In the genomic region with DNA sequence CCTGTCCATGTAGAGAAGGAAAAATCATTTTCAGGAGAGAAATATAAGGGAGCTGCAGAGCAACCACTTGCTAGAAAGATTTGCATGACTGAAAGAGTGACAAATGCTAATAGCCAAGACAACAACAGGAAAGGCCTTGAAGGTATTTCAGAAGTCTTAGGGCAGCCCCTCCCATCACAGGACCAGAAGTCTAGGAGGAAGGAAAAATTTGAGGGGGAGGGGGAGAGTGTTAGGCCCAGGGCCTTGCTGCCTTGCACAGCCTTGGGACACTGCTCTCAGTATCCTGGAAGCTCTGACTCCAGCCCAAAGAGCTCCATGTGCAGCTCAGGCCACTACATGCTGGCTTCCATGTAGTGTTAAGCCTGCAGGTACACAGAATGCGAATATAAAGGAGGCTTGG, we compare ENCODE assay signal across 32 cellular contexts.
"Had no signal": no experiment of that assay in that cellular context is flagged by ENCODE, and none has a peak within 500 bp of the region (broad histone marks: within the 10 kb centered on the region; RNA-seq: fewer than 3 reads in every experiment).

No MANE protein-coding gene starts in this region.

- H3K9me3 Mint-ChIP-seq: activated naive CD8-positive, alpha-beta T cell treated with anti-CD3 and anti-CD28 coated beads, Interleukin-2, amount 50 U/mL, for 24 hours; activated T-cell treated with anti-CD3 and anti-CD28 coated beads, Interleukin-2, amount 50 U/mL, for 24 hours; activated T-helper 1 cell treated with anti-CD3 and anti-CD28 coated beads, Interleukin-12 subunit alpha, Interleukin-12 subunit beta, Interleukin-2, Interleukin-4 antibody, amounts not matched to agents 30 ng/mL and 10 ng/mL and 1 ng/mL, durations not matched to agents 14 hours and 24 hours and 36 hours had no signal

- H3K4me1 ChIP-seq: ascending aorta, body of pancreas, SJCRH30 had no signal

- H3K4me1 Mint-ChIP-seq: activated naive CD8-positive, alpha-beta T cell treated with anti-CD3 and anti-CD28 coated beads, Interleukin-2, amount 50 U/mL, for 24 hours had no signal

- H3K27ac Mint-ChIP-seq: activated CD8-positive, alpha-beta T cell treated with anti-CD3 and anti-CD28 coated beads for 36 hours; activated naive CD4-positive, alpha-beta T cell treated with anti-CD3 and anti-CD28 coated beads, Interleukin-2, amount 50 U/mL, for 72 hours; activated naive CD8-positive, alpha-beta T cell treated with anti-CD3 and anti-CD28 coated beads, Interleukin-2, amount 50 U/mL, for 24 hours; activated T-cell treated with anti-CD3 and anti-CD28 coated beads, Interleukin-2, amount 50 U/mL, for 24 hours; activated T-helper 1 cell treated with anti-CD3 and anti-CD28 coated beads, Interleukin-12 subunit alpha, Interleukin-12 subunit beta, Interleukin-2, Interleukin-4 antibody, amounts not matched to agents 30 ng/mL and 10 ng/mL and 1 ng/mL, durations not matched to agents 14 hours and 24 hours and 36 hours had no signal

- DNase-seq: activated CD4-positive, alpha-beta T cell treated with anti-CD3 and anti-CD28 coated beads for 4 hours; activated CD8-positive, alpha-beta T cell treated with anti-CD3 and anti-CD28 coated beads for 36 hours; activated effector memory CD4-positive, alpha-beta T cell treated with Interleukin-2 at 50 U/mL for 16 hours; activated naive CD4-positive, alpha-beta T cell treated with Interleukin-2 at 50 U/mL for 16 hours; activated naive CD8-positive, alpha-beta T cell treated with anti-CD3 and anti-CD28 coated beads, Interleukin-2, amount 50 U/mL, for 24 hours; activated T-cell treated with anti-CD3 and anti-CD28 coated beads, Interleukin-2, amount 50 U/mL, for 24 hours; amniotic stem cell; body of pancreas; central memory CD4-positive, alpha-beta T cell; Kasumi-1; KBM-7; NCI-H1092; NCI-H1417; NCI-H1694; NCI-H2029; NCI-H2107; NCI-H345; NCI-H510A; NCI-H526 treated with DMSO at 0.1 percent for 48 hours; NCI-H82; OCI-M1; RPMI8226; SJCRH30; SK-N-SH; T-helper 1 cell; WERI-Rb-1 had no signal

- H3K27ac ChIP-seq: ascending aorta, body of pancreas, SJCRH30, WERI-Rb-1 had no signal

- H3K4me3 Mint-ChIP-seq: activated CD8-positive, alpha-beta T cell treated with anti-CD3 and anti-CD28 coated beads for 36 hours; activated naive CD8-positive, alpha-beta T cell treated with anti-CD3 and anti-CD28 coated beads, Interleukin-2, amount 50 U/mL, for 24 hours; activated T-cell treated with anti-CD3 and anti-CD28 coated beads, Interleukin-2, amount 50 U/mL, for 24 hours; activated T-helper 1 cell treated with anti-CD3 and anti-CD28 coated beads, Interleukin-12 subunit alpha, Interleukin-12 subunit beta, Interleukin-2, Interleukin-4 antibody, amounts not matched to agents 30 ng/mL and 10 ng/mL and 1 ng/mL, durations not matched to agents 14 hours and 24 hours and 36 hours had no signal

- ATAC-seq: activated CD4-positive, CD25-positive, alpha-beta regulatory T cell treated with anti-CD3 and anti-CD28 coated beads, Interleukin-2, amount 50 U/mL, for 24 hours; activated CD8-positive, alpha-beta T cell treated with anti-CD3 and anti-CD28 coated beads for 36 hours; activated naive CD4-positive, alpha-beta T cell treated with anti-CD3 and anti-CD28 coated beads, Interleukin-2, amount 50 U/mL, for 72 hours; activated naive CD8-positive, alpha-beta T cell treated with anti-CD3 and anti-CD28 coated beads, Interleukin-2, amount 50 U/mL, for 24 hours; body of pancreas; Panc1; Right ventricle myocardium inferior had no signal

- H3K36me3 Mint-ChIP-seq: activated naive CD4-positive, alpha-beta T cell treated with anti-CD3 and anti-CD28 coated beads, Interleukin-2, amount 50 U/mL, for 72 hours had no signal

- H3K27me3 ChIP-seq: ascending aorta, body of pancreas, SJCRH30 had no signal

- H3K9me3 ChIP-seq: ascending aorta, body of pancreas, SJCRH30, SK-N-SH had no signal

- H3K36me3 ChIP-seq: ascending aorta, WERI-Rb-1 had no signal

- H3K4me3 ChIP-seq: ascending aorta, body of pancreas, SJCRH30 had no signal
